ENCODE assay signal across 2 cellular contexts in the genomic region with DNA sequence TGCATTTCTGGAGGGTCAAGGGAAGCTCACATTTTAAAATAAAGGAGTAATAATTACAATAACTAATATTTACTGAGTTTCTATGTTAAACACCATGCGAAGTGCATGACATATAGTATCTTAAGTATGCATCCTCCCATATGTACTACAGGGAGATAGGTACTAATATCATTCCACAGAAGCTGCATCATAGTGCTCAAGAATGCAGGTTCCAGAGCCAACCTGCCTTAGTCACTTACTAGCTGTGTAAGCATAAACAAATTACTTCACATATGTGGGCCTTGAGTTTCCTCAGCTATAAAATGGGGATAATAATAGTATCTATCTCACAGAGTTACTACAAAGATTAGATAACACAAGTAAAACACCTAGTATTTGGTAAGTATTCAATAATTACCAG.
TF ChIP-seq lines count a peak whose summit lies in the region.

No MANE protein-coding gene starts in this region.

TF ChIP-seq in IMR-90, 13 proteins besides CTCF, POLR2A, EP300 and RAD21:
- TF ChIP-seq, protein P1, sequence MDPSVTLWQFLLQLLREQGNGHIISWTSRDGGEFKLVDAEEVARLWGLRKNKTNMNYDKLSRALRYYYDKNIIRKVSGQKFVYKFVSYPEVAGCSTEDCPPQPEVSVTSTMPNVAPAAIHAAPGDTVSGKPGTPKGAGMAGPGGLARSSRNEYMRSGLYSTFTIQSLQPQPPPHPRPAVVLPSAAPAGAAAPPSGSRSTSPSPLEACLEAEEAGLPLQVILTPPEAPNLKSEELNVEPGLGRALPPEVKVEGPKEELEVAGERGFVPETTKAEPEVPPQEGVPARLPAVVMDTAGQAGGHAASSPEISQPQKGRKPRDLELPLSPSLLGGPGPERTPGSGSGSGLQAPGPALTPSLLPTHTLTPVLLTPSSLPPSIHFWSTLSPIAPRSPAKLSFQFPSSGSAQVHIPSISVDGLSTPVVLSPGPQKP (IDR thresholded peaks at IDR 0.05; ENCODE audit: borderline replicate concordance, low read depth, low read length): no peak
- peak; percentile 37; the same call in 1 of the 2 replicates for TF ChIP-seq CEBPB (IDR thresholded peaks at IDR 0.05; ENCODE audit: low read depth, low read length)

TF ChIP-seq in SK-N-SH treated with all-trans-retinoic acid at 6 μM for 48 hours, 23 proteins besides CTCF, POLR2A, EP300 and RAD21:
- TF ChIP-seq OSR1 (CRISPR knock-in tag; IDR thresholded peaks at IDR 0.05) (no peak), ZFP3 (CRISPR knock-in tag; IDR thresholded peaks at IDR 0.05) (no peak), TOX (CRISPR knock-in tag; IDR thresholded peaks at IDR 0.05; ENCODE audit: borderline replicate concordance) (no peak), PPARA (CRISPR knock-in tag; IDR thresholded peaks at IDR 0.05; ENCODE audit: borderline replicate concordance) (no peak), SNAI2 (CRISPR knock-in tag; IDR thresholded peaks at IDR 0.05) (no peak), ZNF565 (CRISPR knock-in tag; conservative IDR thresholded peaks at IDR 0.05; ENCODE audit: low read depth) (no peak), TCF4 (CRISPR knock-in tag; IDR thresholded peaks at IDR 0.05; ENCODE audit: borderline replicate concordance) (no peak), ZFP30 (CRISPR knock-in tag; IDR thresholded peaks at IDR 0.05) (no peak), ISL1 (CRISPR knock-in tag; IDR thresholded peaks at IDR 0.05) (no peak), ZNF70 (CRISPR knock-in tag; IDR thresholded peaks at IDR 0.05) (no peak), CSDC2 (CRISPR knock-in tag; IDR thresholded peaks at IDR 0.05) (no peak)
- TF ChIP-seq, protein P2, sequence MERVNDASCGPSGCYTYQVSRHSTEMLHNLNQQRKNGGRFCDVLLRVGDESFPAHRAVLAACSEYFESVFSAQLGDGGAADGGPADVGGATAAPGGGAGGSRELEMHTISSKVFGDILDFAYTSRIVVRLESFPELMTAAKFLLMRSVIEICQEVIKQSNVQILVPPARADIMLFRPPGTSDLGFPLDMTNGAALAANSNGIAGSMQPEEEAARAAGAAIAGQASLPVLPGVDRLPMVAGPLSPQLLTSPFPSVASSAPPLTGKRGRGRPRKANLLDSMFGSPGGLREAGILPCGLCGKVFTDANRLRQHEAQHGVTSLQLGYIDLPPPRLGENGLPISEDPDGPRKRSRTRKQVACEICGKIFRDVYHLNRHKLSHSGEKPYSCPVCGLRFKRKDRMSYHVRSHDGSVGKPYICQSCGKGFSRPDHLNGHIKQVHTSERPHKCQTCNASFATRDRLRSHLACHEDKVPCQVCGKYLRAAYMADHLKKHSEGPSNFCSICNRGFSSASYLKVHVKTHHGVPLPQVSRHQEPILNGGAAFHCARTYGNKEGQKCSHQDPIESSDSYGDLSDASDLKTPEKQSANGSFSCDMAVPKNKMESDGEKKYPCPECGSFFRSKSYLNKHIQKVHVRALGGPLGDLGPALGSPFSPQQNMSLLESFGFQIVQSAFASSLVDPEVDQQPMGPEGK (CRISPR knock-in tag; IDR thresholded peaks at IDR 0.05; ENCODE audit: borderline replicate concordance): no peak
- TF ChIP-seq, protein P3, sequence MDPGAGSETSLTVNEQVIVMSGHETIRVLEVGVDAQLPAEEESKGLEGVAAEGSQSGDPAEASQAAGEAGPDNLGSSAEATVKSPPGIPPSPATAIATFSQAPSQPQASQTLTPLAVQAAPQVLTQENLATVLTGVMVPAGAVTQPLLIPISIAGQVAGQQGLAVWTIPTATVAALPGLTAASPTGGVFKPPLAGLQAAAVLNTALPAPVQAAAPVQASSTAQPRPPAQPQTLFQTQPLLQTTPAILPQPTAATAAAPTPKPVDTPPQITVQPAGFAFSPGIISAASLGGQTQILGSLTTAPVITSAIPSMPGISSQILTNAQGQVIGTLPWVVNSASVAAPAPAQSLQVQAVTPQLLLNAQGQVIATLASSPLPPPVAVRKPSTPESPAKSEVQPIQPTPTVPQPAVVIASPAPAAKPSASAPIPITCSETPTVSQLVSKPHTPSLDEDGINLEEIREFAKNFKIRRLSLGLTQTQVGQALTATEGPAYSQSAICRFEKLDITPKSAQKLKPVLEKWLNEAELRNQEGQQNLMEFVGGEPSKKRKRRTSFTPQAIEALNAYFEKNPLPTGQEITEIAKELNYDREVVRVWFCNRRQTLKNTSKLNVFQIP (CRISPR knock-in tag; IDR thresholded peaks at IDR 0.05; ENCODE audit: borderline replicate concordance, low read depth): no peak
